Comparison of ENCODE assay signal across 9 cellular contexts in the genomic region with DNA sequence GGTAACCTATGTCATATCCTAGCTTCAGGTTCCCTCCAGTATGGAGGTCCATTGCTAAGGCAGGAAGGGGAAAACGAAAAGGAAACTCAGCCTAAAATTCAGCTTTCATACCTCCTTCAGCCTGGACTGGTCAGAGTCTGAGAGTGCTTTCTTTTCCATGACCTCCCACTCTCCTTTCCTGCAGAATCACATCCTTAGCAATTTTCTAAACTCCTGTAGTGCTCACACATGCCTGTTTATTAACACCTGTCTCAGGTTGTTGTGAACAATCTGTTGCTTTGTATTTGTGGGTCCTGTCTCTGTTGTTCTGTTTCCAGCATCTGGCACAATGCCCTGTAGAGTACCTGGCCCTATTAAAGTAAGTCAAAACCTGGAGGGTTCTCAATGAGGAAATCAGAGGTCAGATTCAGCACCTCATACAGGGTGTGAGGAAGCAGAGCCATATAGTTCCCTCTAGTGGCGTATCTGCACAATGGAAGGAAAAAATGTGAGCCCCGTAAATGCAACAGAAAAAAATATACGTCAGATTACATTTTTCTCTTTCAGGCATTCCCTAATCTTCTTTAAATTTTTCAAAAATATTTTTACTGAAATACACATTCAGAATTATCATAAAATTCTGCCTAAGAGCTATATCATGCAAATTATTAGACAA. TPM values are rescaled to one million over a fixed set of nuclear protein-coding genes. Genes with fewer than 3 reads are reported as not detected.
DNase-seq lines count a peak whose midpoint lies in the region; ATAC-seq and TF ChIP-seq lines count a peak whose summit lies in the region.
"Not testable (repeated sequence)": the region's sequence is repeated elsewhere in the genome, so short reads cannot be mapped to it uniquely, and the experiment has no call there.
"Had no signal": no experiment of that assay in that cellular context is flagged by ENCODE, and none has a peak within 500 bp of the region (broad histone marks: within the 10 kb centered on the region; RNA-seq: fewer than 3 reads in every experiment).

No MANE protein-coding gene starts in this region.

- peak; percentile 43 for TF ChIP-seq CTCF in CD14-positive monocyte (IDR thresholded peaks at IDR 0.05)
- TF ChIP-seq CTCF in chondrocyte (IDR thresholded peaks at IDR 0.05): peak; percentile 81
- peak; percentile 72 for TF ChIP-seq CTCF in retinal pigment epithelial cell (conservative IDR thresholded peaks at IDR 0.05; ENCODE audit: low read depth, low read length)

- H3K4me3 ChIP-seq in retinal pigment epithelial cell (ENCODE audit: low read length): not testable (repeated sequence)

- not testable (repeated sequence) for H3K9me3 Mint-ChIP-seq in CD14-positive monocyte; chondrocyte (ENCODE audit: low read depth)

- H3K4me3 Mint-ChIP-seq in CD14-positive monocyte; chondrocyte (ENCODE audit: unreplicated experiment): not testable (repeated sequence)

- ATAC-seq in GM18868 (IDR thresholded peaks at IDR 0.05; ENCODE audit: unreplicated experiment) (peak; percentile 82), HG02642 (IDR thresholded peaks at IDR 0.05; ENCODE audit: poor library complexity, unreplicated experiment) (peak; percentile 75)

- H3K36me3 Mint-ChIP-seq in CD14-positive monocyte; chondrocyte (ENCODE audit: low read depth): not testable (repeated sequence)

- H3K27me3 Mint-ChIP-seq in CD14-positive monocyte (ENCODE audit: low read depth in 3 of 3): not testable (repeated sequence)
- H3K27me3 Mint-ChIP-seq in chondrocyte (ENCODE audit: low read depth): peaks cover 12% of the 10 kb centered on the region

- DNase-seq in CD14-positive monocyte (ENCODE audit: low spot score); chondrocyte (ENCODE audit: low spot score); retinal pigment epithelial cell (ENCODE audit: low read depth): not testable (repeated sequence)
- DNase-seq in LHCN-M2 (ENCODE audit: low read depth) (peak; percentile 6), SIG-M5 treated with dmso at 0.1 percent for 504 hours (lab: John Stamatoyannopoulos, UW; ENCODE audit: unreplicated experiment) (peak; percentile 33), inferior parietal cortex (ENCODE audit: extremely low spot score) (peak; percentile 28)

- intact Hi-C loops in CD14-positive monocyte (cut with micrococcal nuclease): not testable (repeated sequence)

- not testable (repeated sequence) for H3K4me1 Mint-ChIP-seq in CD14-positive monocyte; chondrocyte (ENCODE audit: low read depth)

- not testable (repeated sequence) for H3K27ac Mint-ChIP-seq in CD14-positive monocyte; chondrocyte (ENCODE audit: unreplicated experiment)

RNA-seq across cellular contexts. Expression of a gene that starts 2.3 kb away (rescaled TPM):
- not detected for polyA plus RNA-seq in CD14-positive monocyte
- total RNA-seq in LHCN-M2 (2014; rRNA removed) (not detected in 2 replicates), chondrocyte (not detected in 3 replicates)
- not detected for polyA plus RNA-seq in LHCN-M2 (2012)
- polyA plus RNA-seq: urinary bladder had no signal
